21 cellular contexts compared by ENCODE assay signal in genomic region chr17:81947189-81947588, GRCh38. TPM values are rescaled to one million over a fixed set of nuclear protein-coding genes. Genes with fewer than 3 reads are reported as not detected.
"Had no signal": no experiment of that assay in that cellular context is flagged by ENCODE, and none has a peak within 500 bp of the region (broad histone marks: within the 10 kb centered on the region; RNA-seq: fewer than 3 reads in every experiment).

TSS of gene MYADML2 (minus strand) at chr17:81947233. CDS start at chr17:81941741, 5,492 bp downstream.

- H3K27ac ChIP-seq: brain microvascular endothelial cell, SJCRH30 had no signal

- ATAC-seq: activated CD8-positive, alpha-beta T cell treated with anti-CD3 and anti-CD28 coated beads, Interleukin-2, amount 10 ng/mL, durations not matched to agents 7 days and 5 days; Right ventricle myocardium inferior had no signal

- DNase-seq: activated CD4-positive, alpha-beta T cell treated with anti-CD3 and anti-CD28 coated beads for 48 hours; activated CD4-positive, alpha-beta T cell treated with anti-CD3 and anti-CD28 coated beads, Interleukin-2, amount 50 U/mL, for 4 hours; activated CD4-positive, CD25-positive, alpha-beta regulatory T cell treated with anti-CD3 and anti-CD28 coated beads, Interleukin-2, amount 50 U/mL, for 72 hours; activated CD8-positive, alpha-beta memory T cell treated with anti-CD3 and anti-CD28 coated beads, Interleukin-2, amount 50 U/mL, for 48 hours; activated CD8-positive, alpha-beta T cell treated with anti-CD3 and anti-CD28 coated beads, Interleukin-2, amount 10 ng/mL, durations not matched to agents 7 days and 5 days; activated T-cell treated with anti-CD3 and anti-CD28 coated beads, Interleukin-2, amount 50 U/mL, for 1 hour; amygdala; brain microvascular endothelial cell; MM.1S; NCI-H1105; NCI-H1436; NCI-H1694 treated with DMSO at 0.1 percent for 48 hours; NCI-H2081 treated with DMSO at 0.1 percent for 48 hours; NCI-H2171 treated with DMSO at 0.1 percent for 48 hours; NCI-H226; NCI-H82; SJCRH30; SK-N-SH had no signal

- H3K9me3 ChIP-seq: SJCRH30, SK-N-SH had no signal

- H3K36me3 ChIP-seq: brain microvascular endothelial cell, SJCRH30 had no signal

- H3K4me2 ChIP-seq: SK-N-SH had no signal

- H3K9ac ChIP-seq: SK-N-SH had no signal

- H3K27me3 ChIP-seq: brain microvascular endothelial cell had no signal

- H3K4me3 ChIP-seq: SJCRH30 had no signal

RNA-seq across cellular contexts. Expression of gene MYADML2, which starts in this region (rescaled TPM):
- total RNA-seq: activated CD8-positive, alpha-beta T cell treated with anti-CD3 and anti-CD28 coated beads, Interleukin-2, amount 10 ng/mL, durations not matched to agents 7 days and 5 days; NCI-H460; RPMI7951 had no signal
- polyA plus RNA-seq: SK-N-SH had no signal
